ENCODE assay signal across 18 cellular contexts in the genomic region with DNA sequence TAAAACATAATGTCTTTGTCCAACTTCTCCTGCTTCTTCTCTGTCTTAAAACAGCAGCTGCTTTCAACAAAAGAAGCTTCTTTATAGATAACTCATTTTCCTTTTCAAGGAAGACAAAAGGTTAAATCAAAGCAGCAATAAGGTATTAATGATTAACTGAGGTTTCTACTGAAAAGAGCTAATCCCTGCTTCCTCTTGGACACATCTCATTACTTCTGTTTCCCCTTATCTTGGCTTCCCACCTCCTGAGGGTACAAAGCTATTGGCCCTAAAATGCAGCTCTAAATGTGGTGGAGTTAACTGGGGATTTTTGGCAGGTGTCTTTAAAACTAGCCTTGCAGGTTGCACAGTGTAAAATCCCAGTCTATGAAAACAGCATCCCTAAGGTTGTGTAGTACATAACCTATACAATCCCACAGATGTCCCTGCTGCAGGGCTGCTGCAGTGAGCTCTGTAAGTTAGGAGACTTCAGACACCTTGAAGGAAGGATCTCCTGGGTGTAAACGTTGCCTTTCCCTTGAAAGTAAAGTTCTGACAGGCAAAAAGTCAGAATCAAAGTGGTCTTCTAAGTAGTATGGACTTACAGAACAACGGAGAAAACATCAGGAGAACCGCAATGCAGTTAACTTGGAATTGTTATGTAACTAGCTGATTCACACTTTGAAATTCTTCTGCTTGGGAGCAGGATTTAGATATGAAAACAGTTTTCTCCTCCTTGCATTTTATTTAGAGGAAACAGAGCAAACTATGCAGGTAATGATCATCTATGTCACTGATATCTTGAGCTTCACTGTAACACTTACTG.
DNase-seq lines count a peak whose midpoint lies in the region; ATAC-seq, FAIRE-seq and TF ChIP-seq lines count a peak whose summit lies in the region.
"Had no signal": no experiment of that assay in that cellular context is flagged by ENCODE, and none has a peak within 500 bp of the region (broad histone marks: within the 10 kb centered on the region; RNA-seq: fewer than 3 reads in every experiment).

No MANE protein-coding gene starts in this region.

- H3K4me1 ChIP-seq in A549 (peaks cover 14% of the 10 kb centered on the region; the same call in 2 of the 3 replicates), HUES64 (ENCODE audit: insufficient read depth, low read length) (peaks cover 33% of the 10 kb centered on the region), duodenal mucosa (ENCODE audit: control insufficient read depth in 1 of 2, insufficient read depth in 2 of 2, low read length in 2 of 2) (peaks cover 24 to 33% of the 10 kb centered on the region in 2 donors), right lobe of liver (peaks cover 0 to 36% (median 12%) of the 10 kb centered on the region in 4 donors)
- H3K4me1 ChIP-seq: upper lobe of right lung had no signal

- FAIRE-seq in A549 (lab: Jason Lieb, UNC), result no peak

- WGBS in A549 (ENCODE audit: missing lambda C conversion rate), result 10% methylated on average over 3 of the region's 3 CpGs
- 14% methylated on average over 3 of the region's 3 CpGs for WGBS in HUES64
- WGBS in right lobe of liver (ENCODE audit: insufficient coverage, low coverage, low lambda C conversion rate, missing lambda C conversion rate), result 18% methylated on average over 3 of the region's 3 CpGs

- TF ChIP-seq CTCF in A549 (IDR thresholded peaks at IDR 0.05) (no peak), right lobe of liver (IDR thresholded peaks at IDR 0.05) (no peak)

- no peaks in the 10 kb centered on the region for H3K9me3 Mint-ChIP-seq in T-helper 2 cell treated with Interferon-gamma antibody and Interleukin-4, amounts not matched to agents 5 μg/mL and 100 μg/mL, for 36 hours
- H3K9me3 Mint-ChIP-seq: stimulated activated memory B cell treated with anti-CD40 and anti-IgM and Interleukin-4, amounts not matched to agents 10 μg/mL and 1 μg/mL and 100 μg/mL, for 72 hours had no signal

- DNase-seq in A549 (ENCODE audit: low read depth in 1 of 2, low spot score in 1 of 2) (no peak), right lobe of liver (no peak), NCI-H1436 treated with DMSO at 0.1 percent for 48 hours (lab: John Stamatoyannopoulos, UW) (no peak), NCI-H1105 treated with DMSO at 0.1 percent for 48 hours (lab: John Stamatoyannopoulos, UW) (no peak)
- no peak for DNase-seq in T-helper 2 cell treated with Interferon-gamma antibody and Interleukin-4, amounts not matched to agents 5 μg/mL and 100 μg/mL, for 36 hours (ENCODE audit: low spot score)
- DNase-seq: activated CD4-positive, CD25-positive, alpha-beta regulatory T cell; activated CD8-positive, alpha-beta memory T cell treated with anti-CD3 and anti-CD28 coated beads, Interleukin-2, amount 10 ng/mL, durations not matched to agents 7 days and 5 days; COR-L47; cortex of kidney; GOT3; NCI-H1092; upper lobe of right lung had no signal

- H3K36me3 ChIP-seq in HUES64 (ENCODE audit: insufficient read depth, low read length) (peaks cover 28% of the 10 kb centered on the region), duodenal mucosa (ENCODE audit: control insufficient read depth in 1 of 2, insufficient read depth in 2 of 2, low read length in 2 of 2) (peaks cover 3 to 14% of the 10 kb centered on the region in 2 donors), right lobe of liver (peaks cover 0 to 8% (median 0%) of the 10 kb centered on the region in 4 donors)

- H3K9ac ChIP-seq in HUES64 (ENCODE audit: low read depth, low read length) (no peak overlapping the region), duodenal mucosa (ENCODE audit: low read depth in 1 of 2, low read length in 2 of 2) (no peak overlapping the region)

- ATAC-seq in A549 (peak in 1 of 2 experiments; percentile 35; a peak in 1 of 6 replicates), right lobe of liver (peak; percentile 48 to 80 (median 60)), GM21360 (IDR thresholded peaks at IDR 0.05; ENCODE audit: unreplicated experiment) (no peak)
- ATAC-seq: activated CD8-positive, alpha-beta memory T cell treated with anti-CD3 and anti-CD28 coated beads, Interleukin-2, amount 10 ng/mL, durations not matched to agents 7 days and 5 days; esophagus mucosa; stimulated activated memory B cell treated with anti-CD40 and anti-IgM and Interleukin-4, amounts not matched to agents 10 μg/mL and 1 μg/mL and 100 μg/mL, for 72 hours; upper lobe of right lung had no signal

- TF ChIP-seq RAD21 in A549 (conservative IDR thresholded peaks at IDR 0.05 in 1 of 2, IDR thresholded peaks at IDR 0.05 in 1 of 2), result no peak

- H3K4me1 Mint-ChIP-seq in T-helper 2 cell treated with Interferon-gamma antibody and Interleukin-4, amounts not matched to agents 5 μg/mL and 100 μg/mL, for 36 hours (ENCODE audit: low read depth), result peaks cover 3% of the 10 kb centered on the region
- H3K4me1 Mint-ChIP-seq: activated CD8-positive, alpha-beta memory T cell treated with anti-CD3 and anti-CD28 coated beads, Interleukin-2, amount 10 ng/mL, durations not matched to agents 7 days and 5 days; stimulated activated memory B cell treated with anti-CD40 and anti-IgM and Interleukin-4, amounts not matched to agents 10 μg/mL and 1 μg/mL and 100 μg/mL, for 72 hours had no signal

- TF ChIP-seq EP300 in A549 (IDR thresholded peaks at IDR 0.05), result no peak

- POLR2A ChIA-PET in A549 (lab: Yijun Ruan, JAX), result no interaction called here

- no peak overlapping the region for H3K27ac ChIP-seq in A549
- H3K27ac ChIP-seq in HUES64 (ENCODE audit: low read depth, low read length), result peak overlapping the region; percentile 45
- no peak overlapping the region for H3K27ac ChIP-seq in duodenal mucosa (ENCODE audit: low read depth, low read length)
- peak overlapping the region; percentile 15 to 66 (median 62) for H3K27ac ChIP-seq in right lobe of liver
- H3K27ac ChIP-seq: skin epidermis, upper lobe of right lung had no signal

- CTCF ChIA-PET in A549 (lab: Yijun Ruan, JAX), result no interaction called here

- H3K27me3 ChIP-seq in HUES64 (ENCODE audit: insufficient read depth, low read length) (no peaks in the 10 kb centered on the region), duodenal mucosa (ENCODE audit: control insufficient read depth in 1 of 2, insufficient read depth in 2 of 2, low read length in 2 of 2) (no peaks in the 10 kb centered on the region), right lobe of liver (no peaks in the 10 kb centered on the region)
- H3K27me3 ChIP-seq: upper lobe of right lung had no signal

- H3K4me3 Mint-ChIP-seq in T-helper 2 cell treated with Interferon-gamma antibody and Interleukin-4, amounts not matched to agents 5 μg/mL and 100 μg/mL, for 36 hours, result no peak overlapping the region
- H3K4me3 Mint-ChIP-seq: activated CD8-positive, alpha-beta memory T cell treated with anti-CD3 and anti-CD28 coated beads, Interleukin-2, amount 10 ng/mL, durations not matched to agents 7 days and 5 days; stimulated activated memory B cell treated with anti-CD40 and anti-IgM and Interleukin-4, amounts not matched to agents 10 μg/mL and 1 μg/mL and 100 μg/mL, for 72 hours had no signal

- H3K4me2 ChIP-seq in A549, result peak overlapping the region; percentile 57

- H3K36me3 Mint-ChIP-seq in T-helper 2 cell treated with Interferon-gamma antibody and Interleukin-4, amounts not matched to agents 5 μg/mL and 100 μg/mL, for 36 hours (ENCODE audit: low read depth), result peaks cover 35% of the 10 kb centered on the region

- TF ChIP-seq POLR2A in A549 (IDR thresholded peaks at IDR 0.05; ENCODE audit: low read length), result no peak
- no peak for TF ChIP-seq POLR2A in right lobe of liver (IDR thresholded peaks at IDR 0.05)

- no peak overlapping the region for H3K27ac Mint-ChIP-seq in T-helper 2 cell treated with Interferon-gamma antibody and Interleukin-4, amounts not matched to agents 5 μg/mL and 100 μg/mL, for 36 hours
- H3K27ac Mint-ChIP-seq: stimulated activated memory B cell treated with anti-CD40 and anti-IgM and Interleukin-4, amounts not matched to agents 10 μg/mL and 1 μg/mL and 100 μg/mL, for 72 hours had no signal

- H3K9me3 ChIP-seq in A549, result no peaks in the 10 kb centered on the region
- no peaks in the 10 kb centered on the region for H3K9me3 ChIP-seq in HUES64 (ENCODE audit: insufficient read depth, low read depth, low read length)
- H3K9me3 ChIP-seq in duodenal mucosa (ENCODE audit: control insufficient read depth in 1 of 2, low read length in 2 of 2), result no peaks in the 10 kb centered on the region
- no peaks in the 10 kb centered on the region for H3K9me3 ChIP-seq in right lobe of liver
- H3K9me3 ChIP-seq: upper lobe of right lung had no signal

- H3K27me3 Mint-ChIP-seq in T-helper 2 cell treated with Interferon-gamma antibody and Interleukin-4, amounts not matched to agents 5 μg/mL and 100 μg/mL, for 36 hours (ENCODE audit: low read depth), result no peaks in the 10 kb centered on the region
- H3K27me3 Mint-ChIP-seq: activated CD8-positive, alpha-beta memory T cell treated with anti-CD3 and anti-CD28 coated beads, Interleukin-2, amount 10 ng/mL, durations not matched to agents 7 days and 5 days; stimulated activated memory B cell treated with anti-CD40 and anti-IgM and Interleukin-4, amounts not matched to agents 10 μg/mL and 1 μg/mL and 100 μg/mL, for 72 hours had no signal

- H3K4me3 ChIP-seq in A549 (no peak overlapping the region), HUES64 (ENCODE audit: low read length) (no peak overlapping the region), duodenal mucosa (ENCODE audit: low read depth in 1 of 2, low read length in 2 of 2) (peak overlapping the region; percentile 29 to 56), right lobe of liver (peak overlapping the region in 2 of 3 donors; percentile 12 to 54)
- H3K4me3 ChIP-seq: skin epidermis, upper lobe of right lung had no signal

- intact Hi-C loops in right lobe of liver (cut with DNase I), result no loop called here

TF ChIP-seq in A549, 52 proteins besides CTCF, POLR2A, EP300 and RAD21 (continues in another document):
- no peak for TF ChIP-seq RNF2 (IDR thresholded peaks at IDR 0.05; ENCODE audit: borderline replicate concordance, low read depth)
- TF ChIP-seq, protein P1, sequence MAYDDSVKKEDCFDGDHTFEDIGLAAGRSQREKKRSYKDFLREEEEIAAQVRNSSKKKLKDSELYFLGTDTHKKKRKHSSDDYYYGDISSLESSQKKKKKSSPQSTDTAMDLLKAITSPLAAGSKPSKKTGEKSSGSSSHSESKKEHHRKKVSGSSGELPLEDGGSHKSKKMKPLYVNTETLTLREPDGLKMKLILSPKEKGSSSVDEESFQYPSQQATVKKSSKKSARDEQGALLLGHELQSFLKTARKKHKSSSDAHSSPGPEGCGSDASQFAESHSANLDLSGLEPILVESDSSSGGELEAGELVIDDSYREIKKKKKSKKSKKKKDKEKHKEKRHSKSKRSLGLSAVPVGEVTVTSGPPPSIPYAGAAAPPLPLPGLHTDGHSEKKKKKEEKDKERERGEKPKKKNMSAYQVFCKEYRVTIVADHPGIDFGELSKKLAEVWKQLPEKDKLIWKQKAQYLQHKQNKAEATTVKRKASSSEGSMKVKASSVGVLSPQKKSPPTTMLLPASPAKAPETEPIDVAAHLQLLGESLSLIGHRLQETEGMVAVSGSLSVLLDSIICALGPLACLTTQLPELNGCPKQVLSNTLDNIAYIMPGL (CRISPR knock-in tag; IDR thresholded peaks at IDR 0.05; ENCODE audit: borderline replicate concordance), result no peak

Comparison
In these comparisons a context has a peak if more than half of its experiments do, and no peak if none do; other contexts are left out.
1. H3K27ac ChIP-seq: peak in HUES64 (single experiment) and right lobe of liver (3 of 3); none in A549 (0 of 2) and duodenal mucosa (single experiment).
2. H3K4me3 ChIP-seq: peak in duodenal mucosa (2 of 2) and right lobe of liver (2 of 3); none in A549 (single experiment) and HUES64 (single experiment).